ENCODE assay signal across 1 cellular context in genomic region chr2:232588680-232589585, GRCh38.
TF ChIP-seq lines count a peak whose summit lies in the region.

No MANE protein-coding gene starts in this region.

TF ChIP-seq in HCT116, 20 proteins besides CTCF, POLR2A, EP300 and RAD21 (continued from another document):
- TF ChIP-seq REST (IDR thresholded peaks at IDR 0.05; ENCODE audit: low read depth) (no peak), ZNF274 (IDR thresholded peaks at IDR 0.05; ENCODE audit: low read depth, low read length) (no peak), MAX (IDR thresholded peaks at IDR 0.05) (no peak), SIN3A (IDR thresholded peaks at IDR 0.05; ENCODE audit: low read depth) (no peak)
